ENCODE assay signal across 10 cellular contexts in the genomic region with DNA sequence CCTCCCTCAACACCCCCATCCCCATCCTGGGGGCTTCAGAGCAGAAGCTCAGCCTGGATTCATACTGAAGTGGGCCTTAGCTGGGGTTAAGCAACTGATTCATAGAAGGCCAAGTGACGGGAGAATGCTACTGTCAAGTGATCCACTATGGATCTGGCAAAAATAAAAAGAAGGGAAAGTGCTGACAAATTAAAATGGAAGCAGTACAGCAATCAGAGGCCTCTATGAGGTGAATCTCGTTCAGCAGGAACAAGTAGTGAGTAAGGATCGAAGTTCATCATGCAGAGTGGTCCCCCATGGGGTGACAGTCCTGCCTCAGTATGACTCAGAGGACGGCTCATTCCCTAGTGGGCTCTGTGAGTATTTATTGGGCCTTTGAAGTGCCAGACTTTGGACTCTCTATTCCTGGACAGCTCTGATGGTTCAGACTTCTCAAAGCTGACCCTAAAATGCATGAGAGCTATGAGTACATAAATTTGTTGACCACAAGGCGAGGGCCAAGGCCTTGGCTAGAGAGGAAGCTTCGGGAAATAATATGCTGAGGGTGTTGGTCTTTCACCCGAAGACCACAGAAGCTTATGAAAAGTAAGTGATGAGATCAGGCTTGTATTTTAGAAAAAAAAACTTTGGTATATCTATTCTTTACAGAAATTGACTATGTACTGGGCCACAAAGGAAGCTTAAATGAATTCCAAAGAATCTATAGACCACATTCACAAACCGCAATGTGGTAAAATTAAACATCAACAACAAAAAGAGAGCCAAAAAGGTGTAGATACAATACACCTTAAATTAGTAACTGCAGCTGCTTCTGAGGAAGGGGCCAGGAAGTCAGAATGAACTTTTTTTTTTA. TPM values are rescaled to one million over a fixed set of nuclear protein-coding genes. Genes with fewer than 3 reads are reported as not detected.
A peak's percentile ranks its signal among the peaks of the same experiment; 100 is the strongest.
DNase-seq lines count a peak whose midpoint lies in the region; ATAC-seq and TF ChIP-seq lines count a peak whose summit lies in the region.
"Had no signal": no experiment of that assay in that cellular context is flagged by ENCODE, and none has a peak within 500 bp of the region (broad histone marks: within the 10 kb centered on the region; RNA-seq: fewer than 3 reads in every experiment).

No MANE protein-coding gene starts in this region.

- no peak overlapping the region for H2BK5ac ChIP-seq in mesendoderm (ENCODE audit: low read length)

- H3K56ac ChIP-seq in mesendoderm (ENCODE audit: low read length), result no peak overlapping the region

- H2BK15ac ChIP-seq in mesendoderm (replicated peaks; ENCODE audit: low read depth), result no peak overlapping the region

- H3K27ac ChIP-seq in CD4-positive, alpha-beta T cell (ENCODE audit: low read depth, low read length), result no peak overlapping the region
- H3K27ac ChIP-seq in mesendoderm (ENCODE audit: low read depth, low read length) (no peak overlapping the region), left ventricle myocardium inferior (replicated peaks) (no peak overlapping the region)

- peak overlapping the region; percentile 77 for H3K27ac Mint-ChIP-seq in CD4-positive, alpha-beta T cell
- H3K27ac Mint-ChIP-seq in activated T-cell treated with anti-CD3 and anti-CD28 coated beads, Interleukin-2, amount 50 U/mL, for 72 hours, result peak overlapping the region; percentile 97

- peak overlapping the region; percentile 14 for H4K8ac ChIP-seq in mesendoderm (ENCODE audit: low read depth, low read length)

- no peaks in the 10 kb centered on the region for H3K79me2 ChIP-seq in mesendoderm (ENCODE audit: control insufficient read depth, insufficient read depth, low read length)

- H3K23ac ChIP-seq in mesendoderm (ENCODE audit: low read length), result no peak overlapping the region

- H2BK120ac ChIP-seq in mesendoderm (ENCODE audit: low read depth, low read length), result no peak overlapping the region

- no peak overlapping the region for H3K18ac ChIP-seq in mesendoderm (ENCODE audit: low read length)

- no peaks in the 10 kb centered on the region for H3K27me3 ChIP-seq in CD4-positive, alpha-beta T cell (ENCODE audit: control insufficient read depth, insufficient read depth, low read length)
- no peaks in the 10 kb centered on the region for H3K27me3 ChIP-seq in mesendoderm (ENCODE audit: insufficient read depth, low read length, poor library complexity)
- no peaks in the 10 kb centered on the region for H3K27me3 ChIP-seq in left ventricle myocardium inferior (ENCODE audit: low read depth)

- peak; percentile 75 for ATAC-seq in CD4-positive, alpha-beta T cell (ENCODE audit: poor library complexity)
- ATAC-seq in activated T-cell treated with anti-CD3 and anti-CD28 coated beads, Interleukin-2, amount 50 U/mL, for 72 hours (replicated peaks in 1 of 2), result peak; percentile 87 to 91
- no peak for ATAC-seq in HG02642 (IDR thresholded peaks at IDR 0.05; ENCODE audit: poor library complexity, unreplicated experiment)

- H3K4me1 Mint-ChIP-seq in CD4-positive, alpha-beta T cell (ENCODE audit: low read depth), result peaks cover 53% of the 10 kb centered on the region
- peaks cover 83% of the 10 kb centered on the region for H3K4me1 Mint-ChIP-seq in activated T-cell treated with anti-CD3 and anti-CD28 coated beads, Interleukin-2, amount 50 U/mL, for 72 hours (ENCODE audit: low read depth)

- H3K4me3 ChIP-seq in mesendoderm (ENCODE audit: low read length), result no peak overlapping the region
- H3K4me3 ChIP-seq in left ventricle myocardium inferior, result no peak overlapping the region

- H3K9me3 Mint-ChIP-seq in CD4-positive, alpha-beta T cell, result no peaks in the 10 kb centered on the region
- peaks cover 2% of the 10 kb centered on the region in 2 donors for H3K9me3 Mint-ChIP-seq in activated T-cell treated with anti-CD3 and anti-CD28 coated beads, Interleukin-2, amount 50 U/mL, for 72 hours

- H4K5ac ChIP-seq in mesendoderm (ENCODE audit: low read length), result no peak overlapping the region

- peak overlapping the region; percentile 70 for H3K4me3 Mint-ChIP-seq in CD4-positive, alpha-beta T cell
- peak overlapping the region; percentile 72 to 85 for H3K4me3 Mint-ChIP-seq in activated T-cell treated with anti-CD3 and anti-CD28 coated beads, Interleukin-2, amount 50 U/mL, for 72 hours

- no peak for DNase-seq in CD4-positive, alpha-beta T cell
- peak; percentile 86 for DNase-seq in HT-29 (ENCODE audit: low spot score)
- peak; percentile 63 to 78 for DNase-seq in activated T-cell treated with anti-CD3 and anti-CD28 coated beads, Interleukin-2, amount 50 U/mL, for 72 hours
- no peak for DNase-seq in mesendoderm
- no peak for DNase-seq in NCI-H187 treated with DMSO at 0.1 percent for 48 hours (lab: John Stamatoyannopoulos, UW)
- no peak for DNase-seq in UCSD-AML1 (lab: John Stamatoyannopoulos, UW; ENCODE audit: unreplicated experiment)
- DNase-seq in left ventricle myocardium inferior, result no peak
- DNase-seq: kidney glomerular epithelial cell, NCI-H1105 had no signal

- WGBS in mesendoderm (ENCODE audit: extremely low coverage, insufficient coverage, low lambda C conversion rate), result no CpG with 5 or more reads among the region's 8 CpGs

- no peaks in the 10 kb centered on the region for H3K9me3 ChIP-seq in CD4-positive, alpha-beta T cell (ENCODE audit: control insufficient read depth, low read length)
- no peaks in the 10 kb centered on the region for H3K9me3 ChIP-seq in left ventricle myocardium inferior (replicated peaks)

- no peak overlapping the region for H3K4me2 ChIP-seq in mesendoderm (ENCODE audit: low read length)

- no peak overlapping the region for H3K9ac ChIP-seq in mesendoderm (ENCODE audit: low read length)

- H3K36me3 ChIP-seq in mesendoderm (ENCODE audit: control insufficient read depth, insufficient read depth, low read length) (no peaks in the 10 kb centered on the region), left ventricle myocardium inferior (no peaks in the 10 kb centered on the region)

- H3K4me1 ChIP-seq in mesendoderm (ENCODE audit: control insufficient read depth, low read depth, low read length) (peaks cover under 1% of the 10 kb centered on the region), left ventricle myocardium inferior (peaks cover 5% of the 10 kb centered on the region)

- H2AK5ac ChIP-seq in mesendoderm (ENCODE audit: low read length), result no peak overlapping the region

- POLR2A ChIA-PET in CD4-positive, alpha-beta T cell (lab: Charles Lee), result interaction anchor here (0.6 to 4.4 kb wide), 13 partner anchors 8 to 186 kb away, joined by 3 to 33 read pairs (median 4); a partner anchor contains a TSS

- intact Hi-C loops in CD4-positive, alpha-beta T cell (cut with DNase I, micrococcal nuclease), result loop anchor here in 1 of 2 experiments (1.0 to 5.0 kb wide), 2 partner anchors 15 to 43 kb away; no protein-coding TSS in a partner anchor
- intact Hi-C loops in left ventricle myocardium inferior (cut with micrococcal nuclease), result no loop called here

- TF ChIP-seq CTCF in CD4-positive, alpha-beta T cell (IDR thresholded peaks at IDR 0.05), result no peak
- TF ChIP-seq CTCF in left ventricle myocardium inferior (IDR thresholded peaks at IDR 0.05; ENCODE audit: borderline replicate concordance), result no peak

- peaks cover under 1% of the 10 kb centered on the region for H3K36me3 Mint-ChIP-seq in CD4-positive, alpha-beta T cell (ENCODE audit: low read depth)
- H3K36me3 Mint-ChIP-seq in activated T-cell treated with anti-CD3 and anti-CD28 coated beads, Interleukin-2, amount 50 U/mL, for 72 hours (ENCODE audit: insufficient read depth in 2 of 2), result peaks cover 7 to 14% of the 10 kb centered on the region in 2 donors

- no peaks in the 10 kb centered on the region for H3K79me1 ChIP-seq in mesendoderm (ENCODE audit: low read length)

- CTCF ChIA-PET in CD4-positive, alpha-beta T cell (lab: Charles Lee), result interaction anchor here (0.7 to 2.8 kb wide), 5 partner anchors 19 to 95 kb away, joined by 3 to 16 read pairs (median 6); no protein-coding TSS in a partner anchor

- no peak overlapping the region for H3K4ac ChIP-seq in mesendoderm (ENCODE audit: low read depth, low read length)

- no peaks in the 10 kb centered on the region for H3K27me3 Mint-ChIP-seq in CD4-positive, alpha-beta T cell
- no peaks in the 10 kb centered on the region for H3K27me3 Mint-ChIP-seq in activated T-cell treated with anti-CD3 and anti-CD28 coated beads, Interleukin-2, amount 50 U/mL, for 72 hours (ENCODE audit: low read depth)

RNA-seq across cellular contexts. Expression of a gene that starts 5.3 kb away (rescaled TPM):
- total RNA-seq in CD4-positive, alpha-beta T cell, result 10 to 100 TPM; 31.9 to 33.9 TPM
- total RNA-seq in HT-29 (2014; rRNA removed; shearing (Covaris generic)), result 49.9 and 52.3 TPM in 2 replicates
- 100 to 1,000 TPM; 119 to 165 TPM for total RNA-seq in activated T-cell treated with anti-CD3 and anti-CD28 coated beads, Interleukin-2, amount 50 U/mL, for 72 hours
- 28.5 TPM for polyA plus RNA-seq in mesendoderm (2013, experiment 1 of 2)
- polyA plus RNA-seq in mesendoderm (2013, experiment 2 of 2), result 28.2 TPM
- 38.6 TPM for total RNA-seq in left ventricle myocardium inferior

RNA-seq across cellular contexts. Expression of a gene that starts 39.9 kb away (rescaled TPM):
- total RNA-seq in CD4-positive, alpha-beta T cell, result 100 to 1,000 TPM; 145 to 147 TPM
- 49.1 and 58.2 TPM in 2 replicates for total RNA-seq in HT-29 (2014; rRNA removed; shearing (Covaris generic))
- 100 to 1,000 TPM; 313 to 348 TPM for total RNA-seq in activated T-cell treated with anti-CD3 and anti-CD28 coated beads, Interleukin-2, amount 50 U/mL, for 72 hours
- polyA plus RNA-seq in mesendoderm (2013, experiment 1 of 2), result 20.4 TPM
- 19.9 TPM for polyA plus RNA-seq in mesendoderm (2013, experiment 2 of 2)
- total RNA-seq in left ventricle myocardium inferior, result 12.0 TPM

Comparison
In these comparisons a context has a peak if more than half of its experiments do, and no peak if none do; other contexts are left out.
1. DNase-seq: peak in HT-29 (single experiment) and activated T-cell treated with anti-CD3 and anti-CD28 coated beads, Interleukin-2, amount 50 U/mL, for 72 hours (2 of 2); none in CD4-positive, alpha-beta T cell (0 of 10), mesendoderm (single experiment), NCI-H187 treated with DMSO at 0.1 percent for 48 hours (single experiment), UCSD-AML1 (single experiment) and left ventricle myocardium inferior (single experiment).